ENCODE assay signal across 22 cellular contexts in the genomic region with DNA sequence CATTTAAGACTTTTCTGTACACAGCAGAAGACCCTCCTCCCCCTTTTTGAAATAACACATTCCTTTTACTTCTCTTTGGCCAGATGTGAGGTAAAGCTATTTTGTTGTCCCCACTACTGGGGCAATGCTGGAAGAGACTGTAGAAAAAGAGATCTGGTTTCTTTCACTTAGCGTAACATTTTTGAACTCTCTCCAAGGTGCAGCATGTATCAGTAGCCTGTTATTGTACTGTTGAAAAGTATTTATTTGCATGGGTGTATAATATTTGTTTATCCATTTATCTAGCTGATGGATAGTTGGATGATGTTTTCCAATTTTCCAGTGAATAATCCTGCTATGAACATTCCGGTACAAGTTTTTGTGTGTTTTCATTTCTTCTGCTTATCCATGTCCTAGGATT.
"Had no signal": no experiment of that assay in that cellular context is flagged by ENCODE, and none has a peak within 500 bp of the region (broad histone marks: within the 10 kb centered on the region; RNA-seq: fewer than 3 reads in every experiment).

No MANE protein-coding gene starts in this region.

- H3K4me1 ChIP-seq: colonic mucosa, lower lobe of right lung, neural progenitor cell, parathyroid adenoma, right atrium auricular region, spleen, testis had no signal

- H3K4me3 ChIP-seq: colonic mucosa, esophagus muscularis mucosa, lower lobe of right lung, mucosa of descending colon, neural progenitor cell, right atrium auricular region, skin epidermis, spleen, testis, tibial artery, upper lobe of left lung had no signal

- H3K9me3 ChIP-seq: colonic mucosa, esophagus muscularis mucosa, lower lobe of right lung, mucosa of descending colon, right atrium auricular region, testis, tibial artery, upper lobe of left lung had no signal

- DNase-seq: colonic mucosa; effector CD8-positive, alpha-beta T cell; endodermal cell; foreskin melanocyte; head of caudate nucleus; left ventricle myocardium superior; lower lobe of right lung; mucosa of descending colon; naive thymus-derived CD4-positive, alpha-beta T cell; spleen; stimulated activated CD4-positive, alpha-beta T cell treated with anti-CD3 and anti-CD28 coated beads, Interleukin-4, amount 100 ng/mL, for 4 hours; stimulated activated naive CD8-positive, alpha-beta T cell treated with anti-CD3 and anti-CD28 coated beads, Interleukin-15, Interleukin-2, amounts not matched to agents 100 U/mL and 50 U/mL, for 24 hours; substantia nigra; testis; tibial artery; upper lobe of left lung had no signal

- H3K27ac ChIP-seq: colonic mucosa, esophagus muscularis mucosa, lower lobe of right lung, neural progenitor cell, parathyroid adenoma, right atrium auricular region, skin epidermis, spleen, testis, tibial artery, upper lobe of left lung had no signal

- H3K27me3 ChIP-seq: colonic mucosa, esophagus muscularis mucosa, neural progenitor cell, right atrium auricular region, spleen, testis, tibial artery, upper lobe of left lung had no signal

- H3K36me3 ChIP-seq: colonic mucosa, esophagus muscularis mucosa, lower lobe of right lung, neural progenitor cell, right atrium auricular region, spleen, tibial artery, upper lobe of left lung had no signal

- ATAC-seq: left ventricle myocardium superior; lower lobe of right lung; mucosa of descending colon; naive thymus-derived CD4-positive, alpha-beta T cell; stimulated activated memory B cell treated with anti-CD40 and anti-IgM and Interleukin-4, amounts not matched to agents 10 μg/mL and 1 μg/mL and 100 μg/mL, for 72 hours; stimulated activated naive CD8-positive, alpha-beta T cell treated with anti-CD3 and anti-CD28 coated beads, Interleukin-15, Interleukin-2, amounts not matched to agents 100 U/mL and 50 U/mL, for 24 hours had no signal

- H3K9ac ChIP-seq: neural progenitor cell, parathyroid adenoma had no signal
